21 cellular contexts compared by ENCODE assay signal in the genomic region with DNA sequence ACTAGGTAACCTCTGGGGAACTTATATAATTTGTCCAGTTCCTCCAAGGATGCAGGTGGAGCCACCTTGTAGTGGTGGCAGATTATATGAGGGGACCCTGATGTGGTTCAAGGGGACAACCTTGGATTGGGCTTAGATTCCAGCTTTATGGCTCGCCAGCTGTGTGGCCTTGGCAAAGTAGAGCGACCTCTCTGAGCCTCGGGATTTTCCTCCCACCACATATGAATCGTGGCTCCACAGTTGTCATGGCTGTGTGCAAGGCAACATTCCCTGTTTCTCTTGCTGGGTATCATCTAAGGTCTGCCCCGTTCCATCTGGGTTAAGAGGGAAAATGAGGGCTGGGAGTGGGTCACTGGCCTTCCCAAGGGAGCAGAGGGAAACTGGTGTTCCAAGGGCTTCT.
DNase-seq lines count a peak whose midpoint lies in the region; ATAC-seq and TF ChIP-seq lines count a peak whose summit lies in the region.
"Had no signal": no experiment of that assay in that cellular context is flagged by ENCODE, and none has a peak within 500 bp of the region (broad histone marks: within the 10 kb centered on the region; RNA-seq: fewer than 3 reads in every experiment).

No MANE protein-coding gene starts in this region.

- ATAC-seq in activated naive CD8-positive, alpha-beta T cell treated with anti-CD3 and anti-CD28 coated beads, Interleukin-2, amount 50 U/mL, for 24 hours, result no peak
- no peak for ATAC-seq in T-cell (replicated peaks in 1 of 4)
- ATAC-seq in gastrocnemius medialis, result no peak
- ATAC-seq: pancreas, right cardiac atrium, WTC11 had no signal

- H3K4me1 Mint-ChIP-seq in activated naive CD8-positive, alpha-beta T cell (ENCODE audit: low read depth), result peaks cover 84% of the 10 kb centered on the region
- H3K4me1 Mint-ChIP-seq in activated naive CD8-positive, alpha-beta T cell treated with anti-CD3 and anti-CD28 coated beads, Interleukin-2, amount 50 U/mL, for 24 hours, result peaks cover 97% of the 10 kb centered on the region
- H3K4me1 Mint-ChIP-seq in T-cell, result peaks cover 80 to 94% (median 93%) of the 10 kb centered on the region in 3 donors

- intact Hi-C loops in gastrocnemius medialis (cut with DNase I; ENCODE audit: low total_unique reads), result no loop called here

- TF ChIP-seq CTCF in hepatocyte (IDR thresholded peaks at IDR 0.05; ENCODE audit: poor library complexity), result no peak
- no peak for TF ChIP-seq CTCF in gastrocnemius medialis (IDR thresholded peaks at IDR 0.05 in 4 of 5, conservative IDR thresholded peaks at IDR 0.05 in 1 of 5)

- H3K27ac ChIP-seq in hepatocyte (peak overlapping the region; percentile 37), gastrocnemius medialis (no peak overlapping the region)
- H3K27ac ChIP-seq: breast epithelium, coronary artery, RWPE1, SK-N-MC had no signal

- no peaks in the 10 kb centered on the region for H3K9me3 ChIP-seq in hepatocyte (ENCODE audit: low read depth)
- no peaks in the 10 kb centered on the region for H3K9me3 ChIP-seq in gastrocnemius medialis
- H3K9me3 ChIP-seq: breast epithelium, pancreas had no signal

- no peak overlapping the region for H3K4me3 Mint-ChIP-seq in activated naive CD8-positive, alpha-beta T cell
- no peak overlapping the region for H3K4me3 Mint-ChIP-seq in activated naive CD8-positive, alpha-beta T cell treated with anti-CD3 and anti-CD28 coated beads, Interleukin-2, amount 50 U/mL, for 24 hours
- H3K4me3 Mint-ChIP-seq in T-cell, result peak overlapping the region in 1 of 3 donors; percentile 84
- H3K4me3 Mint-ChIP-seq: H9, WTC11 had no signal

- no peak overlapping the region for H2AFZ ChIP-seq in hepatocyte

- POLR2A ChIA-PET in T-cell (lab: Charles Lee), result interaction anchor here in 1 of 2 donors (0.7 kb wide), 1 partner anchor 1325 kb away, joined by 3 read pairs; no protein-coding TSS in a partner anchor

- 90% methylated on average over 5 of the region's 5 CpGs for WGBS in hepatocyte (ENCODE audit: low lambda C conversion rate, missing lambda C conversion rate)

- H3K4me2 ChIP-seq in hepatocyte, result no peak overlapping the region

- peak overlapping the region; percentile 90 for H3K27ac Mint-ChIP-seq in activated naive CD8-positive, alpha-beta T cell
- no peak overlapping the region for H3K27ac Mint-ChIP-seq in activated naive CD8-positive, alpha-beta T cell treated with anti-CD3 and anti-CD28 coated beads, Interleukin-2, amount 50 U/mL, for 24 hours
- H3K27ac Mint-ChIP-seq in T-cell, result peak overlapping the region; percentile 98 to 99

- no peak for TF ChIP-seq POLR2A in gastrocnemius medialis (IDR thresholded peaks at IDR 0.05)

- H3K27me3 ChIP-seq in hepatocyte (no peaks in the 10 kb centered on the region), gastrocnemius medialis (no peaks in the 10 kb centered on the region)
- H3K27me3 ChIP-seq: breast epithelium, pancreas had no signal

- H4K20me1 ChIP-seq in hepatocyte (ENCODE audit: insufficient read depth, poor library complexity, severe bottlenecking), result peaks cover 14% of the 10 kb centered on the region

- no peaks in the 10 kb centered on the region for H3K9me3 Mint-ChIP-seq in activated naive CD8-positive, alpha-beta T cell (ENCODE audit: low read depth)
- no peaks in the 10 kb centered on the region for H3K9me3 Mint-ChIP-seq in activated naive CD8-positive, alpha-beta T cell treated with anti-CD3 and anti-CD28 coated beads, Interleukin-2, amount 50 U/mL, for 24 hours
- no peaks in the 10 kb centered on the region for H3K9me3 Mint-ChIP-seq in T-cell
- H3K9me3 Mint-ChIP-seq: H9, WTC11 had no signal

- no peaks in the 10 kb centered on the region for H3K36me3 ChIP-seq in hepatocyte (replicated peaks; ENCODE audit: insufficient read depth, low read depth)
- no peaks in the 10 kb centered on the region for H3K36me3 ChIP-seq in gastrocnemius medialis
- H3K36me3 ChIP-seq: breast epithelium, pancreas had no signal

- in situ Hi-C loops in gastrocnemius medialis (cut with MboI; ENCODE audit: low sequenced_read_pairs in 4 of 4), result no loop called here

- no peaks in the 10 kb centered on the region for H3K9me2 ChIP-seq in hepatocyte (replicated peaks; ENCODE audit: insufficient read depth)

- no peak for DNase-seq in activated naive CD8-positive, alpha-beta T cell treated with anti-CD3 and anti-CD28 coated beads, Interleukin-2, amount 50 U/mL, for 24 hours
- DNase-seq in T-cell (no peak), hepatocyte (ENCODE audit: low spot score) (no peak), gastrocnemius medialis (no peak), globus pallidus (ENCODE audit: low spot score) (no peak), islet precursor cell (no peak)
- DNase-seq: DMS153, H9, KBM-7, NCI-H1436 treated with DMSO at 0.1 percent for 48 hours, NCI-H2171, NCI-H526, pancreas, right cardiac atrium, T-helper 9 cell had no signal

- H3K4me1 ChIP-seq in hepatocyte (ENCODE audit: insufficient read depth) (peaks cover 37% of the 10 kb centered on the region), gastrocnemius medialis (peaks cover 14 to 18% of the 10 kb centered on the region in 2 donors)

- peaks cover 82% of the 10 kb centered on the region for H3K79me2 ChIP-seq in hepatocyte

- H3K36me3 Mint-ChIP-seq in activated naive CD8-positive, alpha-beta T cell, result no peaks in the 10 kb centered on the region
- no peaks in the 10 kb centered on the region for H3K36me3 Mint-ChIP-seq in activated naive CD8-positive, alpha-beta T cell treated with anti-CD3 and anti-CD28 coated beads, Interleukin-2, amount 50 U/mL, for 24 hours (ENCODE audit: low read depth)
- H3K36me3 Mint-ChIP-seq in T-cell, result peaks cover 2% of the 10 kb centered on the region
- H3K36me3 Mint-ChIP-seq: WTC11 had no signal

- no peaks in the 10 kb centered on the region for H3K27me3 Mint-ChIP-seq in activated naive CD8-positive, alpha-beta T cell
- H3K27me3 Mint-ChIP-seq in activated naive CD8-positive, alpha-beta T cell treated with anti-CD3 and anti-CD28 coated beads, Interleukin-2, amount 50 U/mL, for 24 hours, result no peaks in the 10 kb centered on the region
- no peaks in the 10 kb centered on the region for H3K27me3 Mint-ChIP-seq in T-cell

- H3K4me3 ChIP-seq in hepatocyte (no peak overlapping the region), gastrocnemius medialis (no peak overlapping the region)
- H3K4me3 ChIP-seq: breast epithelium, coronary artery, pancreas, SK-N-MC had no signal

- CTCF ChIA-PET in T-cell (lab: Charles Lee), result no interaction called here
